In the genomic region with DNA sequence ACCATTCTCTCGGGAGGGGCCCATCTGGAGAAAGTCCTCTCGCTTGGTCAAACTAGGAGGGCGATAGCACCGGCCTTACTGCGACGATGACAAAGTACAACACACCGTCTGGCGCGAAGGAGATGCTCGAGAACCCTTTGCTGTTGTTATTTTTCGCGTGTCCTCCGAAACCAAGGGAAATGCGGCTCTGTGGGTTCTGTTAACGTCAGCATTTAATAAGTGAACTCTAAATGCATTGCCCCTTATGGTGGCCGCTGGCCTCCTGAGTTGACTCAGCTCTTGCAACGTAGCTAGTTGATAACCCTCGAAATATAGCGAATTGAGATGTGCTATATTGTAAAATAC, we compare ENCODE assay signal across 8 cellular contexts. TPM values are rescaled to one million over a fixed set of nuclear protein-coding genes. Genes with fewer than 3 reads are reported as not detected.
DNase-seq lines count a peak whose midpoint lies in the region; ATAC-seq, FAIRE-seq and TF ChIP-seq lines count a peak whose summit lies in the region.

No MANE protein-coding gene starts in this region.

- under 1% methylated on average over 19 of the region's 19 CpGs for WGBS in GM12878 (ENCODE audit: insufficient coverage, insufficient replicate concordance, low lambda C conversion rate, missing lambda C conversion rate)
- 1 to 5% (median 1%) methylated on average over 9 to 19 of the region's 19 CpGs for WGBS in stomach, 5 donors

- peak overlapping the region; percentile 89 for H2AFZ ChIP-seq in GM12878 (ENCODE audit: control insufficient read depth, low read depth, low read length)
- peak overlapping the region; percentile 66 for H2AFZ ChIP-seq in keratinocyte (ENCODE audit: control insufficient read depth, low read length)

- H3K9me3 ChIP-seq in GM12878 (replicated peaks; ENCODE audit: control insufficient read depth, insufficient read depth, low read length) (no peaks in the 10 kb centered on the region), keratinocyte (ENCODE audit: control insufficient read depth, low read depth, low read length) (no peaks in the 10 kb centered on the region), stomach (no peaks in the 10 kb centered on the region)

- peak overlapping the region; percentile 64 for H3K27ac ChIP-seq in GM12878 (ENCODE audit: control insufficient read depth, insufficient read depth)
- H3K27ac ChIP-seq in keratinocyte (ENCODE audit: control insufficient read depth, insufficient read depth, low read length) = peak overlapping the region; percentile 95
- H3K27ac ChIP-seq in stomach = peak overlapping the region; percentile 97 to 99 (median 98)

- intact Hi-C loops in GM12878 (cut with micrococcal nuclease; ENCODE audit: unreplicated experiment) (loop anchor here (1.0 to 2.0 kb wide), 2 partner anchors 212 to 339 kb away; partner anchors contain the start of gene RBM39), stomach (cut with DNase I; ENCODE audit: low total_unique reads) (no loop called here)

- TF ChIP-seq CTCF in GM12878 (IDR thresholded peaks at IDR 0.05 in 2 of 3, conservative IDR thresholded peaks at IDR 0.05 in 1 of 3; ENCODE audit: control insufficient read depth in 2 of 3, extremely low read depth in 1 of 3, insufficient read depth in 1 of 3, low read depth in 3 of 3, low read length in 3 of 3) (no peak), keratinocyte (optimal IDR thresholded peaks at IDR 0.05 in 1 of 3, IDR thresholded peaks at IDR 0.05 in 1 of 3, conservative IDR thresholded peaks at IDR 0.05 in 1 of 3; ENCODE audit: extremely low read depth in 1 of 3, insufficient read depth in 2 of 3, low read length in 3 of 3) (no peak), stomach (IDR thresholded peaks at IDR 0.05) (no peak)

- H3K4me2 ChIP-seq in GM12878 (ENCODE audit: control insufficient read depth, insufficient read depth) (peak overlapping the region; percentile 70), keratinocyte (ENCODE audit: control insufficient read depth, extremely low read depth, insufficient read depth, low read depth, low read length) (peak overlapping the region; percentile 84)

- H3K9ac ChIP-seq in GM12878 (ENCODE audit: control insufficient read depth, insufficient read depth, low read length) = peak overlapping the region; percentile 58
- H3K9ac ChIP-seq in keratinocyte (ENCODE audit: control insufficient read depth, extremely low read depth, insufficient read depth, low read length) = peak overlapping the region; percentile 98

- no peak for TF ChIP-seq POLR2A in GM12878 (IDR thresholded peaks at IDR 0.05; ENCODE audit: low read depth, low read length)
- TF ChIP-seq POLR2A in stomach (IDR thresholded peaks at IDR 0.05) = no peak

- RAD21 ChIA-PET in GM12878 (lab: Charles Lee; ENCODE audit: unreplicated experiment) = interaction anchor here (0.6 to 3.1 kb wide), 9 partner anchors 16 to 792 kb away, joined by 3 to 33 read pairs (median 6); partner anchors contain the start of genes NDRG3, RBM39 and SPAG4

- no peaks in the 10 kb centered on the region for H3K9me1 ChIP-seq in keratinocyte (ENCODE audit: control insufficient read depth, extremely low read depth, insufficient read depth, low read length)

- peaks cover 3% of the 10 kb centered on the region for H3K4me1 ChIP-seq in GM12878 (ENCODE audit: control insufficient read depth, insufficient read depth, low read length)
- peaks cover 11% of the 10 kb centered on the region for H3K4me1 ChIP-seq in keratinocyte (ENCODE audit: control insufficient read depth, extremely low read depth, insufficient read depth, low read length)
- H3K4me1 ChIP-seq in stomach = peaks cover 23 to 36% (median 32%) of the 10 kb centered on the region in 4 donors

- TF ChIP-seq EP300 in GM12878 (IDR thresholded peaks at IDR 0.05; ENCODE audit: borderline replicate concordance in 1 of 2, control insufficient read depth in 1 of 2, low read depth in 2 of 2, low read length in 2 of 2) = no peak
- TF ChIP-seq EP300 in stomach (IDR thresholded peaks at IDR 0.05) = no peak

- SMC1A ChIA-PET in GM12878 (lab: Charles Lee; ENCODE audit: uncharacterized antibody, unreplicated experiment) = interaction anchor here (0.8 to 3.0 kb wide), 12 partner anchors 12 to 500 kb away, joined by 3 to 17 read pairs (median 5); partner anchors contain the start of genes CEP250, CNBD2, PHF20 and RBM39

- H3K4me3 ChIP-seq in GM12878 = peak overlapping the region; percentile 82
- H3K4me3 ChIP-seq in keratinocyte (ENCODE audit: control insufficient read depth in 2 of 3, extremely low read depth in 1 of 3, insufficient read depth in 2 of 3, low read depth in 1 of 3, low read length in 3 of 3) = peak overlapping the region; percentile 46 to 90 (median 86)
- peak overlapping the region; percentile 81 to 97 (median 96) for H3K4me3 ChIP-seq in stomach

- BruUV-seq in GM12878 (replicated peaks; lab: Mats Ljungman, UMichigan) = TSS peak; percentile 92

- H3K27me3 ChIP-seq in GM12878 (replicated peaks in 1 of 2; ENCODE audit: control insufficient read depth in 2 of 2, insufficient read depth in 2 of 2, low read length in 1 of 2) (no peaks in the 10 kb centered on the region), keratinocyte (ENCODE audit: control insufficient read depth, extremely low read depth, insufficient read depth, low read length) (no peaks in the 10 kb centered on the region), stomach (no peaks in the 10 kb centered on the region)

- FAIRE-seq in GM12878 (lab: Jason Lieb, UNC) (no peak), keratinocyte (lab: Jason Lieb, UNC) (no peak)

- in situ Hi-C loops in GM12878 (cut with MboI) = no loop called here

- H3K79me2 ChIP-seq in GM12878 (ENCODE audit: control insufficient read depth, insufficient read depth, low read length) = peaks cover 23% of the 10 kb centered on the region
- peaks cover 22% of the 10 kb centered on the region for H3K79me2 ChIP-seq in keratinocyte (ENCODE audit: control insufficient read depth, insufficient read depth, low read length)

- no peak for TF ChIP-seq RAD21 in GM12878 (IDR thresholded peaks at IDR 0.05; ENCODE audit: insufficient read depth, low read depth, low read length)

- H3K36me3 ChIP-seq in GM12878 (ENCODE audit: control insufficient read depth in 2 of 2, insufficient read depth in 2 of 2, low read length in 1 of 2) (no peaks in the 10 kb centered on the region), keratinocyte (ENCODE audit: control insufficient read depth in 2 of 2, extremely low read depth in 1 of 2, insufficient read depth in 2 of 2, low read length in 2 of 2) (no peaks in the 10 kb centered on the region), stomach (peaks cover 0 to 6% (median 2%) of the 10 kb centered on the region in 4 donors)

- peak; percentile 32 for ATAC-seq in GM12878
- no peak for ATAC-seq in GM21367 (IDR thresholded peaks at IDR 0.05; ENCODE audit: unreplicated experiment)

- POLR2A ChIA-PET in GM12878 (lab: Charles Lee) = interaction anchor here (0.5 to 3.8 kb wide), 11 partner anchors 10 to 545 kb away, joined by 3 to 40 read pairs (median 3); partner anchors contain the start of genes RBM39 and SPAG4

- peak; percentile 30 for DNase-seq in stimulated activated CD4-positive, alpha-beta T cell treated with anti-CD3 and anti-CD28 coated beads, Interleukin-4, amount 100 ng/mL, for 24 hours
- no peak for DNase-seq in stimulated activated CD4-positive, alpha-beta T cell treated with anti-CD3 and anti-CD28 coated beads, Interleukin-1b, Interleukin-23, amount 100 ng/mL, for 48 hours
- DNase-seq in NCI-H2227 (lab: John Stamatoyannopoulos, UW; ENCODE audit: unreplicated experiment) = peak; percentile 63
- DNase-seq in GM12878 (ENCODE audit: low read depth, low spot score) = no peak
- no peak for DNase-seq in keratinocyte (ENCODE audit: low read depth, low spot score)
- no peak for DNase-seq in stomach
- no peak for DNase-seq in pons (ENCODE audit: low spot score)

- no peaks in the 10 kb centered on the region for H4K20me1 ChIP-seq in GM12878 (ENCODE audit: control insufficient read depth, insufficient read depth)
- H4K20me1 ChIP-seq in keratinocyte (ENCODE audit: control insufficient read depth, extremely low read depth, insufficient read depth, low read length) = no peaks in the 10 kb centered on the region

- CTCF ChIA-PET in GM12878 (lab: Yijun Ruan, JAX) = interaction anchor here (0.6 to 4.4 kb wide), 31 partner anchors 8 to 492 kb away, joined by 3 to 27 read pairs (median 4); partner anchors contain the start of genes CNBD2, RBM39 and SPAG4

- dilution Hi-C loops in keratinocyte (cut with MboI; ENCODE audit: extremely low pct_ligation_motif_present, low sequenced_read_pairs) = no loop called here

RNA-seq across cellular contexts. Expression of gene SCAND1, which starts 0.6 kb away (rescaled TPM):
- 15.9 and 19.3 TPM in 2 replicates for total RNA-seq in GM12878 (2013; cell fraction: nucleolus; rRNA removed)
- total RNA-seq in GM12878 (2014; rRNA removed) = 62.8 and 77.3 TPM in 2 replicates
- 4.7 and 6.4 TPM in 2 replicates for total RNA-seq in GM12878 (2014; rRNA removed; fragmentation: Illumina TruSeq; extraction: Trizol)
- total RNA-seq in GM12878 (2021) = 68.1 and 73.1 TPM in 2 replicates
- 5.9 TPM for polyA plus RNA-seq in GM12878 (2011; ENCODE audit: low read depth)
- polyA plus RNA-seq in GM12878 (2011; rRNA removed) = 3.1 and 5.7 TPM in 2 replicates
- 17.9 and 34.6 TPM in 2 replicates for polyA plus RNA-seq in GM12878 (2011; cell fraction: cytosol; rRNA removed)
- 28.3 and 39.3 TPM in 2 replicates for polyA plus RNA-seq in GM12878 (2011; cell fraction: nucleus; rRNA removed)
- 24.8 and 33.0 TPM in 2 replicates for polyA plus RNA-seq in GM12878 (2012)
- polyA plus RNA-seq in GM12878 (2014; fragmentation: Illumina TruSeq; extraction: Trizol) = 0.60 TPM in 1 of 2 replicates, not detected in the other
- polyA plus RNA-seq in GM12878 (2014; fragmentation: Nextera tagmentation; extraction: Ambion mirVana) = under 1 TPM; 0.08 to 0.16 TPM
- 45.3 and 57.0 TPM in 2 replicates for polyA plus RNA-seq in GM12878 (2014; rRNA removed)
- 100 to 1,000 TPM; 110 to 117 TPM for polyA plus RNA-seq in GM12878 (2016; fragmentation: Nextera tagmentation; extraction: Ambion mirVana)
- 1.3 and 7.1 TPM in 2 replicates for polyA minus RNA-seq in GM12878 (2011; rRNA and poly(A)+ RNA removed)
- 13.4 and 14.2 TPM in 2 replicates for polyA minus RNA-seq in GM12878 (2011; cell fraction: cytosol; rRNA and poly(A)+ RNA removed)
- polyA minus RNA-seq in GM12878 (2011; cell fraction: nucleus; rRNA and poly(A)+ RNA removed) = 13.8 and 25.9 TPM in 2 replicates
- 5.8 to 11.7 TPM (median 10.5 TPM) in 3 replicates for polyA plus RNA-seq in keratinocyte
- 2.2 TPM for polyA plus RNA-seq in keratinocyte (2011; ENCODE audit: low read depth)
- polyA plus RNA-seq in keratinocyte (2011; cell fraction: cytosol; rRNA removed) = 9.5 and 27.0 TPM in 2 replicates
- 9.2 and 13.0 TPM in 2 replicates for polyA plus RNA-seq in keratinocyte (2011; cell fraction: nucleus; rRNA removed)
- polyA plus RNA-seq in keratinocyte (2012; ENCODE audit: low replicate concordance) = 12.4 and 25.7 TPM in 2 replicates
- 1.0 to 4.0 TPM (median 3.1 TPM) in 3 replicates for polyA minus RNA-seq in keratinocyte
- polyA minus RNA-seq in keratinocyte (2011; cell fraction: cytosol; rRNA and poly(A)+ RNA removed) = 42.2 TPM
- 3.3 and 3.7 TPM in 2 replicates for polyA minus RNA-seq in keratinocyte (2011; cell fraction: nucleus; rRNA and poly(A)+ RNA removed)
- total RNA-seq in stomach = 100 to 1,000 TPM in 2 of 5 donors, 10 to 100 TPM in 3; 16.9 to 221 (median 67.4) TPM
- 100 to 1,000 TPM; 154 to 246 (median 202) TPM for polyA plus RNA-seq in stomach

RNA-seq across cellular contexts. Expression of gene CNBD2, which starts 13.5 kb away (rescaled TPM):
- total RNA-seq in GM12878 (2013; cell fraction: nucleolus; rRNA removed) = 3.3 and 4.6 TPM in 2 replicates
- total RNA-seq in GM12878 (2014; rRNA removed) = 5.8 and 7.6 TPM in 2 replicates
- 3.2 and 5.8 TPM in 2 replicates for total RNA-seq in GM12878 (2014; rRNA removed; fragmentation: Illumina TruSeq; extraction: Trizol)
- total RNA-seq in GM12878 (2021) = 3.7 and 4.7 TPM in 2 replicates
- 8.8 TPM for polyA plus RNA-seq in GM12878 (2011; ENCODE audit: low read depth)
- polyA plus RNA-seq in GM12878 (2011; rRNA removed) = 4.9 and 5.3 TPM in 2 replicates
- polyA plus RNA-seq in GM12878 (2011; cell fraction: cytosol; rRNA removed) = 5.8 and 6.1 TPM in 2 replicates
- 7.9 TPM in 2 replicates for polyA plus RNA-seq in GM12878 (2011; cell fraction: nucleus; rRNA removed)
- polyA plus RNA-seq in GM12878 (2012) = 2.7 and 3.8 TPM in 2 replicates
- polyA plus RNA-seq in GM12878 (2014; fragmentation: Illumina TruSeq; extraction: Trizol) = 3.4 and 4.5 TPM in 2 replicates
- polyA plus RNA-seq in GM12878 (2014; fragmentation: Nextera tagmentation; extraction: Ambion mirVana) = 1 to 10 TPM; 2.5 to 4.5 TPM
- 7.4 and 8.7 TPM in 2 replicates for polyA plus RNA-seq in GM12878 (2014; rRNA removed)
- polyA plus RNA-seq in GM12878 (2016; fragmentation: Nextera tagmentation; extraction: Ambion mirVana) = 1 to 10 TPM in 1 of 2 experiments, under 1 TPM in 1; 0.86 to 3.8 TPM
- polyA minus RNA-seq in GM12878 (2011; rRNA and poly(A)+ RNA removed) = 6.0 and 6.7 TPM in 2 replicates
- polyA minus RNA-seq in GM12878 (2011; cell fraction: cytosol; rRNA and poly(A)+ RNA removed) = not detected in 2 replicates
- 4.6 and 8.8 TPM in 2 replicates for polyA minus RNA-seq in GM12878 (2011; cell fraction: nucleus; rRNA and poly(A)+ RNA removed)
- 1.7 to 3.9 TPM (median 3.0 TPM) in 3 replicates for polyA plus RNA-seq in keratinocyte
- 2.4 TPM for polyA plus RNA-seq in keratinocyte (2011; ENCODE audit: low read depth)
- polyA plus RNA-seq in keratinocyte (2011; cell fraction: cytosol; rRNA removed) = 2.4 and 2.7 TPM in 2 replicates
- polyA plus RNA-seq in keratinocyte (2011; cell fraction: nucleus; rRNA removed) = 4.8 and 8.9 TPM in 2 replicates
- polyA plus RNA-seq in keratinocyte (2012; ENCODE audit: low replicate concordance) = 1.3 and 7.4 TPM in 2 replicates
- polyA minus RNA-seq in keratinocyte = 1.2 to 1.6 TPM in 2 of 3 replicates, not detected in the other
- not detected for polyA minus RNA-seq in keratinocyte (2011; cell fraction: cytosol; rRNA and poly(A)+ RNA removed)
- 2.1 and 2.2 TPM in 2 replicates for polyA minus RNA-seq in keratinocyte (2011; cell fraction: nucleus; rRNA and poly(A)+ RNA removed)
- total RNA-seq in stomach = 10 to 100 TPM in 1 of 5 donors, 1 to 10 TPM in 3, not detected in 1; 1.8 to 66.0 (median 9.1) TPM
- 10 to 100 TPM in 1 of 3 donors, 1 to 10 TPM in 2; 4.6 to 14.5 (median 7.0) TPM for polyA plus RNA-seq in stomach

Comparison
In these comparisons a context has a peak if more than half of its experiments do, and no peak if none do; other contexts are left out.
1. DNase-seq: peak in stimulated activated CD4-positive, alpha-beta T cell treated with anti-CD3 and anti-CD28 coated beads, Interleukin-4, amount 100 ng/mL, for 24 hours (single experiment) and NCI-H2227 (single experiment); none in stimulated activated CD4-positive, alpha-beta T cell treated with anti-CD3 and anti-CD28 coated beads, Interleukin-1b, Interleukin-23, amount 100 ng/mL, for 48 hours (single experiment), GM12878 (single experiment), keratinocyte (single experiment), stomach (single experiment) and pons (single experiment).
2. Peak in every context shown above with its lines, with median percentiles within 50 percentile points of each other: H3K27ac ChIP-seq and H3K4me3 ChIP-seq.